ENCODE assay signal across 1 cellular context in the genomic region with DNA sequence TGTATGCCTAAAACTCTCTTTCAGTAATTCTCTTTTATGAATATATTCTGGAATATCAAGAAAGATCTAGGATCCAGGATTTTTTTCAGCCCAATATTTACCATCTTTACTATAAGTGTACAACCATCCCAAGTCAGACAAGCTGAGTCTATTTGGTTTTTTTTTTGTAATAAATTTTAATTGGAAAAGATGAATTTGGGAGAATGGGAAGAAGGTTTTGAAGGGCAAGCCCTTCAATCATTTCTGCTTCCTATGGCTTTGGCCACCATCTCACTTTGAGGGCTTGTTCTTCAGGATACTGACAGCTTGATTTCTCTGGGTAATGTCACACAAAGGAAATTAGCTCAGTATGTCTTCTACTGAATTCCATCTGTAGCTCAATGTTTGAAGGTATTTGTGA. TPM values are rescaled to one million over a fixed set of nuclear protein-coding genes. Genes with fewer than 3 reads are reported as not detected.
"Had no signal": no experiment of that assay in that cellular context is flagged by ENCODE, and none has a peak within 500 bp of the region (broad histone marks: within the 10 kb centered on the region; RNA-seq: fewer than 3 reads in every experiment).

No MANE protein-coding gene starts in this region.

RNA-seq across cellular contexts. Expression of a gene that starts 23.0 kb away (rescaled TPM):
- total RNA-seq: bronchial epithelial cell had no signal
